9 cellular contexts compared by ENCODE assay signal in genomic region chr19:13978306-13978705, GRCh38. TPM values are rescaled to one million over a fixed set of nuclear protein-coding genes. Genes with fewer than 3 reads are reported as not detected.
A peak's percentile ranks its signal among the peaks of the same experiment; 100 is the strongest.
DNase-seq lines count a peak whose midpoint lies in the region; ATAC-seq and TF ChIP-seq lines count a peak whose summit lies in the region.
"Had no signal": no experiment of that assay in that cellular context is flagged by ENCODE, and none has a peak within 500 bp of the region (broad histone marks: within the 10 kb centered on the region; RNA-seq: fewer than 3 reads in every experiment).

No MANE protein-coding gene starts in this region.

- ATAC-seq in left lung, result peak; percentile 89
- no peak for ATAC-seq in HG02610 (IDR thresholded peaks at IDR 0.05; ENCODE audit: unreplicated experiment)

- TF ChIP-seq POLR2A in testis (IDR thresholded peaks at IDR 0.05), result no peak

- DNase-seq in Ammon's horn (ENCODE audit: low spot score) (peak; percentile 71), NCI-H1930 (lab: John Stamatoyannopoulos, UW) (peak; percentile 30 to 62), choroid plexus epithelial cell (ENCODE audit: low read depth) (peak; percentile 61), left lung (peak; percentile 83 to 91), testis (peak; percentile 85), NCI-H187 treated with DMSO at 0.1 percent for 48 hours (lab: John Stamatoyannopoulos, UW) (no peak)
- DNase-seq in activated CD4-positive, alpha-beta T cell treated with anti-CD3 and anti-CD28 coated beads for 1 hour, result no peak

- H3K27ac ChIP-seq in left lung (peak overlapping the region; percentile 68 to 71), testis (peak overlapping the region; percentile 65 to 85)
- H3K27ac ChIP-seq: VCaP had no signal

- H3K9me3 ChIP-seq in left lung, result no peaks in the 10 kb centered on the region
- no peaks in the 10 kb centered on the region for H3K9me3 ChIP-seq in testis

- peak overlapping the region; percentile 55 for H3K4me3 ChIP-seq in choroid plexus epithelial cell (ENCODE audit: low read depth, low read length)
- peak overlapping the region; percentile 33 to 48 for H3K4me3 ChIP-seq in left lung
- peak overlapping the region; percentile 49 to 50 for H3K4me3 ChIP-seq in testis

- intact Hi-C loops in left lung (cut with DNase I) (no loop called here), testis (cut with DNase I; ENCODE audit: low total_unique reads) (no loop called here)

- peaks cover 0 to 47% of the 10 kb centered on the region in 2 donors for H3K36me3 ChIP-seq in left lung
- no peaks in the 10 kb centered on the region for H3K36me3 ChIP-seq in testis (ENCODE audit: low read depth, missing control alignments)

- TF ChIP-seq CTCF in choroid plexus epithelial cell (conservative IDR thresholded peaks at IDR 0.05; ENCODE audit: low read depth, low read length) (no peak), left lung (IDR thresholded peaks at IDR 0.05) (no peak), testis (IDR thresholded peaks at IDR 0.05) (no peak)

- H3K27me3 ChIP-seq in left lung, result peaks cover 0 to 6% of the 10 kb centered on the region in 2 donors
- no peaks in the 10 kb centered on the region for H3K27me3 ChIP-seq in testis

- WGBS in testis, 2 donors, result 9 to 31% methylated on average over 9 of the region's 19 CpGs

- H3K4me1 ChIP-seq in left lung (peaks cover 0 to 19% of the 10 kb centered on the region in 2 donors), testis (peaks cover 5% of the 10 kb centered on the region)

RNA-seq across cellular contexts. Expression of gene DCAF15, which starts 26.0 kb away (rescaled TPM):
- total RNA-seq in left lung, result 10 to 100 TPM; 20.2 to 32.5 TPM
- total RNA-seq in testis, result 10 to 100 TPM; 79.3 to 82.6 TPM
- 151 TPM for polyA plus RNA-seq in testis (ENCODE audit: insufficient read depth, low read depth, low replicate concordance)

RNA-seq across cellular contexts. Expression of gene RFX1, which starts 27.8 kb away (rescaled TPM):
- total RNA-seq in left lung (10 to 100 TPM; 16.3 to 17.4 TPM), testis (10 to 100 TPM; 18.3 to 24.2 TPM)
- polyA plus RNA-seq in testis (ENCODE audit: insufficient read depth, low read depth, low replicate concordance), result 40.9 TPM

RNA-seq across cellular contexts. Expression of gene PODNL1, which starts 40.1 kb away (rescaled TPM):
- 10 to 100 TPM in 1 of 2 donors, 1 to 10 TPM in 1; 1.3 to 17.9 TPM for total RNA-seq in left lung
- 10 to 100 TPM; 12.6 to 14.6 TPM for total RNA-seq in testis
- polyA plus RNA-seq in testis (ENCODE audit: insufficient read depth, low read depth, low replicate concordance), result 5.8 TPM

RNA-seq across cellular contexts. Expression of gene RLN3, which starts 49.6 kb away (rescaled TPM):
- total RNA-seq in left lung, result not detected
- not detected for total RNA-seq in testis
- polyA plus RNA-seq in testis (ENCODE audit: insufficient read depth, low read depth, low replicate concordance), result 1.7 TPM

RNA-seq across cellular contexts. Expression of gene IL27RA, which starts 53.3 kb away (rescaled TPM):
- total RNA-seq in left lung (10 to 100 TPM; 14.0 to 17.4 TPM), testis (1 to 10 TPM; 3.5 to 4.9 TPM)
- 5.2 TPM for polyA plus RNA-seq in testis (ENCODE audit: insufficient read depth, low read depth, low replicate concordance)

Comparison
In these comparisons a context has a peak if more than half of its experiments do, and no peak if none do; other contexts are left out.
1. DNase-seq: peak in Ammon's horn (single experiment), NCI-H1930 (2 of 2), choroid plexus epithelial cell (single experiment), left lung (2 of 2) and testis (single experiment); none in NCI-H187 treated with DMSO at 0.1 percent for 48 hours (single experiment) and activated CD4-positive, alpha-beta T cell treated with anti-CD3 and anti-CD28 coated beads for 1 hour (single experiment).
2. Peak in every context shown above with its lines, with median percentiles within 50 percentile points of each other: H3K4me3 ChIP-seq.